ENCODE assay signal across 21 cellular contexts in the genomic region with DNA sequence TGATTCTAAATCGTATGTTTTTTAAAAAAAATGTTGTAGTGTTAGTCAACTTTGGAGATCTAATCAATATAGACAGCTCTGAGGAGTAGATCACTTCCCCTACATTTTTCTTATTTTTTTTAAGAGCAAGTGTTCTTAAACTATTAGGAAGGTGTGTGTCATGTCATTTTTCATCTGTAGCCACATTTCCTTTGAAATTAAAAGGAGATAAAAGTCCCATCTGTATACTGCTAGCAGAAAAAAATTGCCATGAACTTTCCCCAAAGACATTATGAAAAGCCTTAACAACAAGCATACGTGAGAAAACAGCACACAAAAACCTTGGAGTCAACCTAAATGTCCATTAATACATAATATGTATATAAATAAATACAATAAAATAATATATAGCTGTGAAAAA.
DNase-seq lines count a peak whose midpoint lies in the region; ATAC-seq and TF ChIP-seq lines count a peak whose summit lies in the region.
"Had no signal": no experiment of that assay in that cellular context is flagged by ENCODE, and none has a peak within 500 bp of the region (broad histone marks: within the 10 kb centered on the region; RNA-seq: fewer than 3 reads in every experiment).

No MANE protein-coding gene starts in this region.

- no peak for TF ChIP-seq POLR2A in GM18505 (IDR thresholded peaks at IDR 0.05; ENCODE audit: borderline replicate concordance, extremely low read depth, insufficient read depth, insufficient read length)

- peaks cover 32% of the 10 kb centered on the region for H3K36me3 Mint-ChIP-seq in activated naive CD4-positive, alpha-beta T cell treated with anti-CD3 and anti-CD28 coated beads, Interleukin-2, amount 10 ng/mL, durations not matched to agents 7 days and 5 days
- peaks cover 9% of the 10 kb centered on the region for H3K36me3 Mint-ChIP-seq in T-helper 2 cell treated with Interferon-gamma antibody and Interleukin-4, amounts not matched to agents 5 μg/mL and 100 μg/mL, for 36 hours (ENCODE audit: low read depth)
- H3K36me3 Mint-ChIP-seq: mesothelial cell of epicardium; stimulated activated memory B cell treated with anti-CD40 and anti-IgM and Interleukin-4, amounts not matched to agents 10 μg/mL and 1 μg/mL and 100 μg/mL, for 72 hours had no signal

- peaks cover 91% of the 10 kb centered on the region for H3K4me1 Mint-ChIP-seq in activated naive CD4-positive, alpha-beta T cell treated with anti-CD3 and anti-CD28 coated beads, Interleukin-2, amount 10 ng/mL, durations not matched to agents 7 days and 5 days
- peaks cover 76% of the 10 kb centered on the region for H3K4me1 Mint-ChIP-seq in T-helper 2 cell treated with Interferon-gamma antibody and Interleukin-4, amounts not matched to agents 5 μg/mL and 100 μg/mL, for 36 hours (ENCODE audit: low read depth)

- peaks cover 58% of the 10 kb centered on the region for H3K4me1 ChIP-seq in thymus (ENCODE audit: control insufficient read depth, insufficient read depth, low read length)
- H3K4me1 ChIP-seq: BLaER1 treated with 17β-estradiol and CSF1 and Interleukin-3, amounts not matched to agents 10 nM and 100 nM; HAP-1 had no signal

- no peak overlapping the region for H3K27ac ChIP-seq in thymus (ENCODE audit: low read depth)
- H3K27ac ChIP-seq: BLaER1 treated with 17β-estradiol and CSF1 and Interleukin-3, amounts not matched to agents 10 nM and 100 nM; WERI-Rb-1 had no signal

- H3K27ac Mint-ChIP-seq in activated naive CD4-positive, alpha-beta T cell treated with anti-CD3 and anti-CD28 coated beads, Interleukin-2, amount 10 ng/mL, durations not matched to agents 7 days and 5 days, result peak overlapping the region; percentile 89
- peak overlapping the region; percentile 83 for H3K27ac Mint-ChIP-seq in T-helper 2 cell treated with Interferon-gamma antibody and Interleukin-4, amounts not matched to agents 5 μg/mL and 100 μg/mL, for 36 hours
- H3K27ac Mint-ChIP-seq: mesothelial cell of epicardium had no signal

- ATAC-seq in GM18505 (IDR thresholded peaks at IDR 0.05; ENCODE audit: unreplicated experiment), result no peak
- ATAC-seq: stimulated activated memory B cell treated with anti-CD40 and anti-IgM and Interleukin-4, amounts not matched to agents 10 μg/mL and 1 μg/mL and 100 μg/mL, for 72 hours had no signal

- no peak for DNase-seq in activated naive CD4-positive, alpha-beta T cell treated with anti-CD3 and anti-CD28 coated beads, Interleukin-2, amount 10 ng/mL, durations not matched to agents 7 days and 5 days
- no peak for DNase-seq in activated naive CD4-positive, alpha-beta T cell treated with Interleukin-2 at 50 U/mL for 16 hours
- DNase-seq in T-helper 2 cell treated with Interferon-gamma antibody and Interleukin-4, amounts not matched to agents 5 μg/mL and 100 μg/mL, for 36 hours (ENCODE audit: low spot score), result no peak
- peak; percentile 49 for DNase-seq in central memory CD4-positive, alpha-beta T cell
- DNase-seq in NCI-H2029 (lab: John Stamatoyannopoulos, UW), result no peak
- DNase-seq: activated CD8-positive, alpha-beta memory T cell treated with anti-CD3 and anti-CD28 coated beads for 24 hours; activated effector memory CD4-positive, alpha-beta T cell treated with Interleukin-2 at 50 U/mL for 16 hours; anterior cingulate cortex; left ventricle myocardium inferior; NCI-H146; NCI-H526; thyroid gland; WERI-Rb-1 had no signal

- no peaks in the 10 kb centered on the region for H3K9me3 ChIP-seq in thymus (ENCODE audit: control insufficient read depth)
- H3K9me3 ChIP-seq: BLaER1 treated with 17β-estradiol and CSF1 and Interleukin-3, amounts not matched to agents 10 nM and 100 nM; HAP-1; left ventricle myocardium inferior; thyroid gland had no signal

- CTCF ChIA-PET in activated naive CD4-positive, alpha-beta T cell treated with anti-CD3 and anti-CD28 coated beads, Interleukin-2, amount 10 ng/mL, durations not matched to agents 7 days and 5 days (lab: Charles Lee), result interaction anchor here (0.7 to 4.5 kb wide), 8 partner anchors 10 to 164 kb away, joined by 3 to 33 read pairs (median 4); no protein-coding TSS in a partner anchor

- no peaks in the 10 kb centered on the region for H3K27me3 Mint-ChIP-seq in activated naive CD4-positive, alpha-beta T cell treated with anti-CD3 and anti-CD28 coated beads, Interleukin-2, amount 10 ng/mL, durations not matched to agents 7 days and 5 days
- H3K27me3 Mint-ChIP-seq in T-helper 2 cell treated with Interferon-gamma antibody and Interleukin-4, amounts not matched to agents 5 μg/mL and 100 μg/mL, for 36 hours (ENCODE audit: low read depth), result no peaks in the 10 kb centered on the region
- H3K27me3 Mint-ChIP-seq: stimulated activated memory B cell treated with anti-CD40 and anti-IgM and Interleukin-4, amounts not matched to agents 10 μg/mL and 1 μg/mL and 100 μg/mL, for 72 hours had no signal

- no peaks in the 10 kb centered on the region for H3K36me3 ChIP-seq in thymus (ENCODE audit: control insufficient read depth, insufficient read depth)
- H3K36me3 ChIP-seq: BLaER1 treated with 17β-estradiol and CSF1 and Interleukin-3, amounts not matched to agents 10 nM and 100 nM; HAP-1; left ventricle myocardium inferior; thyroid gland; WERI-Rb-1 had no signal

- H3K4me3 Mint-ChIP-seq in activated naive CD4-positive, alpha-beta T cell treated with anti-CD3 and anti-CD28 coated beads, Interleukin-2, amount 10 ng/mL, durations not matched to agents 7 days and 5 days, result peak overlapping the region; percentile 69
- H3K4me3 Mint-ChIP-seq in T-helper 2 cell treated with Interferon-gamma antibody and Interleukin-4, amounts not matched to agents 5 μg/mL and 100 μg/mL, for 36 hours, result peak overlapping the region; percentile 65
- H3K4me3 Mint-ChIP-seq: mesothelial cell of epicardium; nephron; stimulated activated memory B cell treated with anti-CD40 and anti-IgM and Interleukin-4, amounts not matched to agents 10 μg/mL and 1 μg/mL and 100 μg/mL, for 72 hours had no signal

- H3K4me3 ChIP-seq in thymus (ENCODE audit: low read length), result peak overlapping the region; percentile 76
- H3K4me3 ChIP-seq: BLaER1 treated with 17β-estradiol and CSF1 and Interleukin-3, amounts not matched to agents 10 nM and 100 nM; HAP-1; left ventricle myocardium inferior; smooth muscle cell; thyroid gland had no signal

- WGBS in thymus, result 31% methylated on average over 2 of the region's 2 CpGs

- H3K27me3 ChIP-seq in thymus (ENCODE audit: control insufficient read depth, insufficient read depth), result no peaks in the 10 kb centered on the region
- H3K27me3 ChIP-seq: BLaER1 treated with 17β-estradiol and CSF1 and Interleukin-3, amounts not matched to agents 10 nM and 100 nM; thyroid gland had no signal

- H3K9me3 Mint-ChIP-seq in activated naive CD4-positive, alpha-beta T cell treated with anti-CD3 and anti-CD28 coated beads, Interleukin-2, amount 10 ng/mL, durations not matched to agents 7 days and 5 days, result peaks cover 4% of the 10 kb centered on the region
- H3K9me3 Mint-ChIP-seq in T-helper 2 cell treated with Interferon-gamma antibody and Interleukin-4, amounts not matched to agents 5 μg/mL and 100 μg/mL, for 36 hours, result peaks cover under 1% of the 10 kb centered on the region
- H3K9me3 Mint-ChIP-seq: mesothelial cell of epicardium; nephron; stimulated activated memory B cell treated with anti-CD40 and anti-IgM and Interleukin-4, amounts not matched to agents 10 μg/mL and 1 μg/mL and 100 μg/mL, for 72 hours had no signal
